ENCODE assay signal across 15 cellular contexts in genomic region chr10:67603086-67603485, GRCh38.
DNase-seq lines count a peak whose midpoint lies in the region; ATAC-seq, FAIRE-seq and TF ChIP-seq lines count a peak whose summit lies in the region.
"Had no signal": no experiment of that assay in that cellular context is flagged by ENCODE, and none has a peak within 500 bp of the region (broad histone marks: within the 10 kb centered on the region; RNA-seq: fewer than 3 reads in every experiment).

No MANE protein-coding gene starts in this region.

- no peak overlapping the region for H3K4me3 ChIP-seq in IMR-90 (ENCODE audit: insufficient read depth, low read depth, low read length)
- H3K4me3 ChIP-seq in astrocyte (ENCODE audit: insufficient read depth, low read depth, low read length) = no peak overlapping the region
- H3K4me3 ChIP-seq in ovary = no peak overlapping the region
- H3K4me3 ChIP-seq: GM23338 had no signal

- no peak for DNase-seq in IMR-90
- DNase-seq in astrocyte (ENCODE audit: low read depth) = no peak
- DNase-seq in dermis microvascular lymphatic vessel endothelial cell (ENCODE audit: low read depth in 2 of 2) = peak; percentile 79 to 92
- DNase-seq in urothelium cell line (ENCODE audit: low spot score) = no peak
- DNase-seq in SKM-1 (lab: John Stamatoyannopoulos, UW; ENCODE audit: unreplicated experiment) = no peak
- DNase-seq in ovary = no peak
- DNase-seq: C1 segment of cervical spinal cord; Calu3; CD4-positive, alpha-beta T cell; DMS 273 treated with DMSO at 0.1 percent for 48 hours; H9 had no signal

- CTCF ChIA-PET in IMR-90 (lab: Yijun Ruan, JAX) = interaction anchor here (0.5 kb wide), 1 partner anchor 395 kb away, joined by 3 read pairs; no protein-coding TSS in a partner anchor

- POLR2A ChIA-PET in IMR-90 (lab: Charles Lee; ENCODE audit: unreplicated experiment) = no interaction called here

- H3K4me1 Mint-ChIP-seq in astrocyte (ENCODE audit: low read depth, unreplicated experiment) = peaks cover 35% of the 10 kb centered on the region
- H3K4me1 Mint-ChIP-seq: B cell had no signal

- peak overlapping the region; percentile 36; the same call in 1 of the 2 replicates for H3K4me2 ChIP-seq in IMR-90 (ENCODE audit: low read depth, low read length)
- H3K4me2 ChIP-seq in astrocyte (ENCODE audit: low read length) = peak overlapping the region; percentile 5
- H3K4me2 ChIP-seq: GM23338 had no signal

- peak overlapping the region; percentile 27 for H2AK5ac ChIP-seq in IMR-90 (ENCODE audit: low read depth, low read length)

- H3K23ac ChIP-seq in IMR-90 (ENCODE audit: low read depth, low read length) = peak overlapping the region; percentile 11; the same call in 1 of the 2 replicates

- TF ChIP-seq POLR2A in IMR-90 (IDR thresholded peaks at IDR 0.05; ENCODE audit: low read depth, low read length) (no peak), ovary (IDR thresholded peaks at IDR 0.05) (no peak)

- H3K56ac ChIP-seq in IMR-90 (ENCODE audit: extremely low read depth, insufficient read depth, low read length) = no peak overlapping the region

- no peaks in the 10 kb centered on the region for H3K79me2 ChIP-seq in astrocyte (ENCODE audit: insufficient read depth, low read length)

- no TSS peak for BruUV-seq in IMR-90 (replicated peaks; lab: Mats Ljungman, UMichigan)

- peaks cover 2% of the 10 kb centered on the region for H3K36me3 Mint-ChIP-seq in astrocyte (ENCODE audit: low read depth, unreplicated experiment)

- H3K4me1 ChIP-seq in IMR-90 (ENCODE audit: control insufficient read depth, insufficient read depth, low read length) = peaks cover 11% of the 10 kb centered on the region
- H3K4me1 ChIP-seq in astrocyte (ENCODE audit: insufficient read depth, low read length) = peaks cover 31% of the 10 kb centered on the region
- H3K4me1 ChIP-seq in ovary (ENCODE audit: insufficient read depth) = no peaks in the 10 kb centered on the region

- no peaks in the 10 kb centered on the region for H3K79me1 ChIP-seq in IMR-90 (ENCODE audit: low read depth in 1 of 2, low read length in 2 of 2)

- H3K4me3 Mint-ChIP-seq in astrocyte (ENCODE audit: unreplicated experiment) = no peak overlapping the region
- H3K4me3 Mint-ChIP-seq: B cell; CD4-positive, alpha-beta T cell; GM23338; H9 had no signal

- no peak overlapping the region for H2AFZ ChIP-seq in IMR-90 (replicated peaks; ENCODE audit: low read length, poor library complexity)
- H2AFZ ChIP-seq in astrocyte (ENCODE audit: low read depth, low read length) = no peak overlapping the region
- H2AFZ ChIP-seq: GM23338 had no signal

- H3K27ac ChIP-seq in IMR-90 (ENCODE audit: insufficient read depth, low read length) (peak overlapping the region; percentile 71; the same call in 1 of the 2 replicates), astrocyte (ENCODE audit: low read depth, low read length) (peak overlapping the region; percentile 64), ovary (no peak overlapping the region)

- 33% methylated on average over 1 of the region's 8 CpGs; no CpG with 5 or more reads in 1 of the 2 experiments for WGBS in IMR-90 (ENCODE audit: extremely low coverage in 2 of 2, insufficient read length in 1 of 2), 2 experiments
- 89 to 94% (median 92%) methylated on average over 8 of the region's 8 CpGs for WGBS in ovary, 3 donors

- no peak overlapping the region for H2AK9ac ChIP-seq in IMR-90 (replicated peaks; ENCODE audit: low read depth, low read length, poor library complexity)

- dilution Hi-C loops in IMR-90 (cut with HindIII; ENCODE audit: low sequenced_read_pairs, unreplicated experiment) = no loop called here

- H4K8ac ChIP-seq in IMR-90 (ENCODE audit: low read depth in 2 of 2, low read length in 2 of 2) = peak overlapping the region; percentile 11 to 73; a peak in 3 of 4 replicates

- H4K91ac ChIP-seq in IMR-90 (ENCODE audit: insufficient read depth, low read depth, low read length) = peak overlapping the region; percentile 53; the same call in 1 of the 2 replicates

- TF ChIP-seq CTCF in IMR-90 (conservative IDR thresholded peaks at IDR 0.05; ENCODE audit: low read depth, low read length) = no peak
- TF ChIP-seq CTCF in astrocyte (IDR thresholded peaks at IDR 0.05; ENCODE audit: insufficient read depth, low read depth, low read length) = no peak
- no peak for TF ChIP-seq CTCF in ovary (IDR thresholded peaks at IDR 0.05)

- H3K9me3 ChIP-seq in IMR-90 (ENCODE audit: control insufficient read depth, insufficient read depth, low read length) = no peaks in the 10 kb centered on the region
- H3K9me3 ChIP-seq in astrocyte (ENCODE audit: insufficient read depth, low read depth, low read length) = no peaks in the 10 kb centered on the region
- no peaks in the 10 kb centered on the region for H3K9me3 ChIP-seq in ovary

- in situ Hi-C loops in IMR-90 (cut with MboI; ENCODE audit: low sequenced_read_pairs) = no loop called here

- peak overlapping the region; percentile 64 for H2BK20ac ChIP-seq in IMR-90 (ENCODE audit: low read depth, low read length)

- H3K18ac ChIP-seq in IMR-90 (ENCODE audit: low read depth, low read length) = peak overlapping the region; percentile 95

- no peak overlapping the region for H3K9ac ChIP-seq in IMR-90 (ENCODE audit: low read depth, low read length)
- no peak overlapping the region for H3K9ac ChIP-seq in astrocyte (ENCODE audit: low read length)

- no peak for TF ChIP-seq RAD21 in IMR-90 (IDR thresholded peaks at IDR 0.05; ENCODE audit: low read length)

- H4K5ac ChIP-seq in IMR-90 (ENCODE audit: low read depth, low read length) = peak overlapping the region; percentile 87; the same call in 1 of the 2 replicates

- FAIRE-seq in astrocyte (lab: Jason Lieb, UNC) = peak; percentile 54
- FAIRE-seq in urothelium cell line (lab: Jason Lieb, UNC) = peak; percentile 73
- FAIRE-seq: A204.1 had no signal

- H3K36me3 ChIP-seq in IMR-90 (ENCODE audit: control insufficient read depth, insufficient read depth, low read length) (no peaks in the 10 kb centered on the region), astrocyte (ENCODE audit: insufficient read depth, low read length) (no peaks in the 10 kb centered on the region), ovary (no peaks in the 10 kb centered on the region)

- peak overlapping the region; percentile 63; the same call in 1 of the 2 replicates for H3K4ac ChIP-seq in IMR-90 (ENCODE audit: low read depth, low read length)

- ATAC-seq in IMR-90 (ENCODE audit: low read depth) (no peak), HG03039 (IDR thresholded peaks at IDR 0.05; ENCODE audit: unreplicated experiment) (no peak)
- ATAC-seq: GM23338 had no signal

- peaks cover 10% of the 10 kb centered on the region for H3K9me1 ChIP-seq in IMR-90 (ENCODE audit: insufficient read depth, low read length)

- peak overlapping the region; percentile 15 for H2BK120ac ChIP-seq in IMR-90 (ENCODE audit: low read depth, low read length)

- H2BK15ac ChIP-seq in IMR-90 (ENCODE audit: low read depth, low read length) = peak overlapping the region; percentile 48; the same call in 2 of the 3 replicates

- intact Hi-C loops in IMR-90 (cut with micrococcal nuclease) = no loop called here
- intact Hi-C loops in ovary (cut with DNase I) = no loop called here

- H3K27me3 Mint-ChIP-seq in astrocyte (ENCODE audit: low read depth, unreplicated experiment) = no peaks in the 10 kb centered on the region

- no peaks in the 10 kb centered on the region for H3K9me3 Mint-ChIP-seq in astrocyte (ENCODE audit: unreplicated experiment)
- H3K9me3 Mint-ChIP-seq: CD4-positive, alpha-beta T cell; GM23338; H9 had no signal

- TF ChIP-seq EP300 in ovary (IDR thresholded peaks at IDR 0.05) = no peak

- H4K20me1 ChIP-seq in IMR-90 (ENCODE audit: insufficient read depth, low read length) (no peaks in the 10 kb centered on the region), astrocyte (ENCODE audit: insufficient read depth, low read length) (no peaks in the 10 kb centered on the region)

- peak overlapping the region; percentile 30; the same call in 1 of the 2 replicates for H3K14ac ChIP-seq in IMR-90 (replicated peaks; ENCODE audit: low read depth, low read length)

- no peak overlapping the region for H3K27ac Mint-ChIP-seq in astrocyte (ENCODE audit: unreplicated experiment)
- H3K27ac Mint-ChIP-seq: B cell; CD4-positive, alpha-beta T cell; GM23338; H9 had no signal

- H3K27me3 ChIP-seq in IMR-90 (ENCODE audit: control insufficient read depth, insufficient read depth, low read length) (no peaks in the 10 kb centered on the region), astrocyte (ENCODE audit: insufficient read depth, low read length) (no peaks in the 10 kb centered on the region), ovary (no peaks in the 10 kb centered on the region)

- peak overlapping the region; percentile 88 for H2BK5ac ChIP-seq in IMR-90 (ENCODE audit: low read depth, low read length, poor library complexity, severe bottlenecking)

TF ChIP-seq in IMR-90, 13 proteins besides CTCF, POLR2A, EP300 and RAD21 (continues in another document):
- TF ChIP-seq USF2 (IDR thresholded peaks at IDR 0.05; ENCODE audit: low read depth, low read length) (no peak), RCOR1 (IDR thresholded peaks at IDR 0.05; ENCODE audit: insufficient replicate concordance, low read length) (no peak), NFE2L2 (IDR thresholded peaks at IDR 0.05; ENCODE audit: low read depth, low read length) (no peak), RFX5 (IDR thresholded peaks at IDR 0.05; ENCODE audit: low read depth, low read length) (no peak), MXI1 (IDR thresholded peaks at IDR 0.05; ENCODE audit: borderline replicate concordance, low read depth, low read length) (no peak), FOS (IDR thresholded peaks at IDR 0.05; ENCODE audit: low read depth, low read length) (no peak), CEBPB (IDR thresholded peaks at IDR 0.05; ENCODE audit: low read depth, low read length) (no peak), ELK1 (IDR thresholded peaks at IDR 0.05; ENCODE audit: borderline replicate concordance, low read depth, low read length) (no peak), MAFK (IDR thresholded peaks at IDR 0.05; ENCODE audit: low read depth, low read length) (no peak), CHD1 (IDR thresholded peaks at IDR 0.05; ENCODE audit: low read depth, low read length) (no peak)

Comparison
In these comparisons a context has a peak if more than half of its experiments do, and no peak if none do; other contexts are left out.
1. DNase-seq: peak in dermis microvascular lymphatic vessel endothelial cell (2 of 2); none in IMR-90 (single experiment), astrocyte (single experiment), urothelium cell line (single experiment), SKM-1 (single experiment) and ovary (0 of 5).
2. H3K27ac ChIP-seq: peak in IMR-90 (single experiment) and astrocyte (single experiment); none in ovary (0 of 2).